ENCODE assay signal across 7 cellular contexts in genomic region chr1:31762726-31763670, GRCh38. TPM values are rescaled to one million over a fixed set of nuclear protein-coding genes. Genes with fewer than 3 reads are reported as not detected.
A peak's percentile ranks its signal among the peaks of the same experiment; 100 is the strongest.
DNase-seq lines count a peak whose midpoint lies in the region; ATAC-seq, FAIRE-seq and TF ChIP-seq lines count a peak whose summit lies in the region.

No MANE protein-coding gene starts in this region.

- TF ChIP-seq CTCF in VCaP (conservative IDR thresholded peaks at IDR 0.05) (peak; percentile 89), cardiac fibroblast (IDR thresholded peaks at IDR 0.05; ENCODE audit: low read depth, low read length) (peak; percentile 24)

- DNase-seq in GM12891 (ENCODE audit: insufficient read length, low spot score) (peak; percentile 61), NCI-H2107 treated with DMSO at 0.1 percent for 48 hours (lab: John Stamatoyannopoulos, UW; ENCODE audit: unreplicated experiment) (peak; percentile 52), cardiac fibroblast (ENCODE audit: low read depth in 2 of 2) (peak in 1 of 2 donors; percentile 55), iris pigment epithelial cell (ENCODE audit: low read depth) (peak; percentile 28)
- peak; percentile 67 for DNase-seq in stimulated activated CD4-positive, alpha-beta T cell treated with anti-CD3 and anti-CD28 coated beads, Interleukin-12 subunit alpha, Interleukin-12 subunit beta, amount 100 ng/mL, for 4 hours

- H3K27ac ChIP-seq in VCaP = peak overlapping the region; percentile 80

- TF ChIP-seq POLR2A in GM12891 (IDR thresholded peaks at IDR 0.05; ENCODE audit: low read depth, low read length) = no peak

- FAIRE-seq in GM12891 (lab: Jason Lieb, UNC) = peak; percentile 64

- ATAC-seq in GM19328 (IDR thresholded peaks at IDR 0.05; ENCODE audit: unreplicated experiment) = no peak

- peak overlapping the region; percentile 51 to 57 for H3K4me3 ChIP-seq in cardiac fibroblast (replicated peaks in 1 of 2; ENCODE audit: low read depth in 2 of 2, low read length in 2 of 2)

TF ChIP-seq in GM12891, 5 proteins besides CTCF, POLR2A, EP300 and RAD21:
- no peak for TF ChIP-seq TAF1 (IDR thresholded peaks at IDR 0.05; ENCODE audit: low read depth, low read length)
- TF ChIP-seq SPI1 (IDR thresholded peaks at IDR 0.05; ENCODE audit: low read depth, low read length) = no peak
- TF ChIP-seq PAX5 (IDR thresholded peaks at IDR 0.05; ENCODE audit: insufficient read depth, low read length, severe bottlenecking) = no peak
- no peak for TF ChIP-seq POU2F2 (IDR thresholded peaks at IDR 0.05; ENCODE audit: low read depth, low read length)
- no peak for TF ChIP-seq POLR2AphosphoS5 (IDR thresholded peaks at IDR 0.05; ENCODE audit: low read depth, low read length)

RNA-seq across cellular contexts. Expression of gene ADGRB2, which starts 1.1 kb away (rescaled TPM):
- 1.6 TPM for polyA plus RNA-seq in GM12891 (2012; ENCODE audit: low read depth, missing spikeins)

RNA-seq across cellular contexts. Expression of gene SPOCD1, which starts 52.8 kb away (rescaled TPM):
- 0.13 TPM for polyA plus RNA-seq in GM12891 (2012; ENCODE audit: low read depth, missing spikeins)

RNA-seq across cellular contexts. Expression of gene COL16A1, which starts 59.2 kb away (rescaled TPM):
- 3.4 TPM for polyA plus RNA-seq in GM12891 (2012; ENCODE audit: low read depth, missing spikeins)
